Comparison of ENCODE assay signal across 10 cellular contexts in the genomic region with DNA sequence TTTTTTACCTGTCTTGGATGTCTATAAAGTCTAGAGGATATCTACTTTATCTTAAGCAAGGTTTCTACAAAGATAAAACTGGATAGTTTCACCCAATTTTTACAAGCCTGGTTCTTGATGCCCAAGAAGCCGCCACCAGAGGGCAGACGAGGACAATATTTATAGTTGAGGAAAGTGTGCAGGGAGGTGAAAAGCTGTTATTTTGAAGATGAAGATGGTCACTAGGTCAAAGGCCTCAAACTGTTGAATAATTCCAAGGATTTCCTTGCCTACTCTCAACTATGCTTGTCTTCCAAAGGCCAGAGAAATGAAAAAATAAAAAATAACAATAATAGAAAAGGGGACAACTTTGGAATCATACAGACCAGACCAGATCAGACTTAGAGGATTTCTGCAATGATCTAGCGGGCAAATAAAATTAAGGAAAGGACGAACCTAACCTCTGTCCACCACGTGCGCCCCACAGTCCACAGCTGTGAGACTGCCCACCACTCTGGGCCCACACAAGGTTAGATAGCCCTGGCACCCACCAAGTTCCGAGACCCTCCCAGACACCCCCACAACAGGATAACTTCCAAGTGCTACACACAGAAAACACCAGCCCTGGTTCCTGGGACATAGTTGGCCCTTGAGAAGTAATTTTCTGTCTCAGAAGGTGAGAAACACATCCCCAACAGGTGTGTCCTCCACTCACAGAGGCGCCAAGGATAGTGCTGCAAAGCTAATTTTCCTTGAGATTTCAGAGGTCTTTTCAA. TPM values are rescaled to one million over a fixed set of nuclear protein-coding genes. Genes with fewer than 3 reads are reported as not detected.
DNase-seq lines count a peak whose midpoint lies in the region; ATAC-seq and TF ChIP-seq lines count a peak whose summit lies in the region.
"Had no signal": no experiment of that assay in that cellular context is flagged by ENCODE, and none has a peak within 500 bp of the region (broad histone marks: within the 10 kb centered on the region; RNA-seq: fewer than 3 reads in every experiment).

No MANE protein-coding gene starts in this region.

- H3K4me3 ChIP-seq in stomach = no peak overlapping the region
- H3K4me3 ChIP-seq: BLaER1 treated with 17β-estradiol and CSF1 and Interleukin-3, amounts not matched to agents 10 nM and 100 nM; skin epidermis had no signal

- no peaks in the 10 kb centered on the region for H3K36me3 ChIP-seq in stomach
- H3K36me3 ChIP-seq: BLaER1 treated with 17β-estradiol and CSF1 and Interleukin-3, amounts not matched to agents 10 nM and 100 nM had no signal

- no peaks in the 10 kb centered on the region for H3K36me3 Mint-ChIP-seq in neural crest cell (ENCODE audit: low read depth)

- intact Hi-C loops in stomach (cut with DNase I; ENCODE audit: low total_unique reads) = no loop called here

- ATAC-seq in HG02938 (IDR thresholded peaks at IDR 0.05; ENCODE audit: unreplicated experiment) = peak; percentile 72

- H3K27ac ChIP-seq in stomach = peak overlapping the region in 1 of 5 donors; percentile 20
- H3K27ac ChIP-seq: BLaER1 treated with 17β-estradiol and CSF1 and Interleukin-3, amounts not matched to agents 10 nM and 100 nM had no signal

- H3K27me3 Mint-ChIP-seq in neural crest cell (ENCODE audit: low read depth) = no peaks in the 10 kb centered on the region

- 38 to 50% (median 48%) methylated on average over 8 of the region's 8 CpGs for whole genome bisulfite sequencing in stomach, 5 donors

- H3K4me3 Mint-ChIP-seq in neural crest cell = no peak overlapping the region

- H3K9me3 ChIP-seq in stomach = no peaks in the 10 kb centered on the region
- H3K9me3 ChIP-seq: BLaER1 treated with 17β-estradiol and CSF1 and Interleukin-3, amounts not matched to agents 10 nM and 100 nM had no signal

- no peak for TF ChIP-seq EP300 in stomach (IDR thresholded peaks at IDR 0.05)

- H3K4me1 Mint-ChIP-seq in neural crest cell = peaks cover 44% of the 10 kb centered on the region

- DNase-seq in NCI-H1436 (lab: John Stamatoyannopoulos, UW) (peak; percentile 51), NCI-H1436 treated with DMSO at 0.1 percent for 48 hours (lab: John Stamatoyannopoulos, UW) (no peak), NOMO-1 treated with DMSO at 0.1 percent for 48 hours (lab: John Stamatoyannopoulos, UW; ENCODE audit: unreplicated experiment) (peak; percentile 36), erythroblast (lab: John Stamatoyannopoulos, UW) (peak; percentile 65 to 83), neural crest cell (ENCODE audit: low read depth, low spot score) (peak; percentile 82), stomach (peak; percentile 87)
- DNase-seq in activated CD8-positive, alpha-beta memory T cell treated with anti-CD3 and anti-CD28 coated beads, Interleukin-2, amount 50 U/mL, for 24 hours (ENCODE audit: extremely low read depth) = peak; percentile 46

- TF ChIP-seq CTCF in neural crest cell (conservative IDR thresholded peaks at IDR 0.05) = peak; percentile 92
- peak in 5 of 7 experiments; percentile 47 to 79 (median 74) for TF ChIP-seq CTCF in stomach (IDR thresholded peaks at IDR 0.05)

- H3K27ac Mint-ChIP-seq in neural crest cell (ENCODE audit: unreplicated experiment) = no peak overlapping the region

- peaks cover 5 to 20% (median 6%) of the 10 kb centered on the region in 4 donors for H3K4me1 ChIP-seq in stomach

- no peaks in the 10 kb centered on the region for H3K9me3 Mint-ChIP-seq in neural crest cell

- TF ChIP-seq POLR2A in erythroblast (IDR thresholded peaks at IDR 0.05; ENCODE audit: low read length) (no peak), stomach (IDR thresholded peaks at IDR 0.05) (no peak)

- no peaks in the 10 kb centered on the region for H3K27me3 ChIP-seq in stomach
- H3K27me3 ChIP-seq: BLaER1 treated with 17β-estradiol and CSF1 and Interleukin-3, amounts not matched to agents 10 nM and 100 nM had no signal

RNA-seq across cellular contexts. Expression of a gene that starts 2.8 kb away (rescaled TPM):
- total RNA-seq in neural crest cell (0.11 and 0.19 TPM in 2 replicates), stomach (1 to 10 TPM in 2 of 5 donors, under 1 TPM in 2, not detected in 1; under 0.01 to 1.2 (median 0.62) TPM)
- polyA plus RNA-seq in stomach = under 1 TPM in 2 of 3 donors, not detected in 1; 0.03 to 0.06 TPM

RNA-seq across cellular contexts. Expression of a gene that starts 34.0 kb away (rescaled TPM):
- 43.1 and 47.0 TPM in 2 replicates for total RNA-seq in neural crest cell
- total RNA-seq in stomach = 10 to 100 TPM in 4 of 5 donors, 1 to 10 TPM in 1; 9.9 to 69.2 (median 21.1) TPM
- polyA plus RNA-seq in stomach = 1 to 10 TPM; 5.9 to 8.2 (median 7.9) TPM
